ENCODE assay signal across 13 cellular contexts in the genomic region with DNA sequence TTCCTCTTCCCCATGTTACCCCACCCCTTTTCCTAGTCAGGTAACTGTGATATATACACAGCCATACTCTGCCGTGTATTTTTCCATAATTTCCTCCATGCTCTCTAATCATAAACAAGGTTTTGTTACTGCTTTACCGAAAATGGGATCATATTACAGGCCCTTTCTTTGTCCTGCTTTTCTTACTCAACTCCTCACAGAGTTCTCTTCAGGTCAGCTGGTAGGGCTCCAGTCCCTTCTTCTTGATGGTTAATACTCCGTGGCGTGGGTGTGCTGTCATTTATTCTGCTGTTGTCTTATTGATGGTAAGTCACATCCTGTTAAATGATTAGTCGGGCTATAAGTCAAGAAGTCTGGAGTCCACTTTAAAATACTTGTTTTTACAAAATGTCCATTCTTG. TPM values are rescaled to one million over a fixed set of nuclear protein-coding genes. Genes with fewer than 3 reads are reported as not detected.
DNase-seq lines count a peak whose midpoint lies in the region; TF ChIP-seq lines count a peak whose summit lies in the region.
"Had no signal": no experiment of that assay in that cellular context is flagged by ENCODE, and none has a peak within 500 bp of the region (broad histone marks: within the 10 kb centered on the region; RNA-seq: fewer than 3 reads in every experiment).

No MANE protein-coding gene starts in this region.

- no peaks in the 10 kb centered on the region for H3K36me3 Mint-ChIP-seq in chondrocyte (ENCODE audit: low read depth)

- H3K9me3 Mint-ChIP-seq in chondrocyte (ENCODE audit: low read depth), result no peaks in the 10 kb centered on the region
- H3K9me3 Mint-ChIP-seq: activated CD4-positive, alpha-beta memory T cell treated with anti-CD3 and anti-CD28 coated beads, Interleukin-2, amount 10 ng/mL, durations not matched to agents 7 days and 5 days; activated naive CD4-positive, alpha-beta T cell treated with anti-CD3 and anti-CD28 coated beads, Interleukin-2, amount 50 U/mL, for 24 hours had no signal

- H3K4me1 Mint-ChIP-seq in chondrocyte (ENCODE audit: low read depth), result peaks cover 83% of the 10 kb centered on the region
- H3K4me1 Mint-ChIP-seq: activated naive CD4-positive, alpha-beta T cell treated with anti-CD3 and anti-CD28 coated beads, Interleukin-2, amount 50 U/mL, for 24 hours had no signal

- in situ Hi-C loops in ACHN (cut with HindIII; ENCODE audit: low pct_ligation_motif_present, low pct_unique_long_range_greater_than_20kb, low sequenced_read_pairs), result no loop called here

- no peaks in the 10 kb centered on the region for H3K27me3 Mint-ChIP-seq in chondrocyte (ENCODE audit: low read depth)
- H3K27me3 Mint-ChIP-seq: activated CD4-positive, alpha-beta memory T cell treated with anti-CD3 and anti-CD28 coated beads, Interleukin-2, amount 10 ng/mL, durations not matched to agents 7 days and 5 days; activated naive CD4-positive, alpha-beta T cell treated with anti-CD3 and anti-CD28 coated beads, Interleukin-2, amount 50 U/mL, for 24 hours had no signal

- intact Hi-C loops in posterior cingulate gyrus (cut with DNase I), result no loop called here

- no peak overlapping the region for H3K4me3 Mint-ChIP-seq in chondrocyte (ENCODE audit: unreplicated experiment)
- H3K4me3 Mint-ChIP-seq: activated CD4-positive, alpha-beta memory T cell treated with anti-CD3 and anti-CD28 coated beads, Interleukin-2, amount 10 ng/mL, durations not matched to agents 7 days and 5 days; activated naive CD4-positive, alpha-beta T cell treated with anti-CD3 and anti-CD28 coated beads, Interleukin-2, amount 50 U/mL, for 24 hours; nephron progenitor cell had no signal

- TF ChIP-seq CTCF in chondrocyte (IDR thresholded peaks at IDR 0.05), result no peak
- no peak for TF ChIP-seq CTCF in GM10266 (IDR thresholded peaks at IDR 0.05; ENCODE audit: control insufficient read depth, insufficient read depth, low read depth, missing control alignments)

- H3K9me3 ChIP-seq in MG63, result no peaks in the 10 kb centered on the region

- peak; percentile 57 for DNase-seq in EH (ENCODE audit: low read depth)
- DNase-seq in MG63, result peak; percentile 12
- DNase-seq in chondrocyte (ENCODE audit: low spot score), result no peak
- peak; percentile 66 for DNase-seq in myocyte (ENCODE audit: low read depth)
- no peak for DNase-seq in GM10266 (ENCODE audit: extremely low spot score)
- DNase-seq in ACHN, result no peak
- no peak for DNase-seq in posterior cingulate gyrus
- DNase-seq in Kasumi-1 (lab: John Stamatoyannopoulos, UW), result no peak
- DNase-seq: activated CD4-positive, alpha-beta memory T cell treated with anti-CD3 and anti-CD28 coated beads, Interleukin-2, amount 10 ng/mL, durations not matched to agents 7 days and 5 days; MV-4-11; nephron progenitor cell; T-helper 2 cell had no signal

- no peak overlapping the region for H3K4me3 ChIP-seq in MG63

- H3K27me3 ChIP-seq in MG63, result no peaks in the 10 kb centered on the region

- H3K27ac Mint-ChIP-seq in chondrocyte (ENCODE audit: unreplicated experiment), result peak overlapping the region; percentile 45
- H3K27ac Mint-ChIP-seq: activated CD4-positive, alpha-beta memory T cell treated with anti-CD3 and anti-CD28 coated beads, Interleukin-2, amount 10 ng/mL, durations not matched to agents 7 days and 5 days; nephron progenitor cell had no signal

- peaks cover 13% of the 10 kb centered on the region for H3K36me3 ChIP-seq in MG63

RNA-seq across cellular contexts. Expression of gene PI16, which starts 24.9 kb away (rescaled TPM):
- total RNA-seq in MG63 (2014; rRNA removed; shearing (Covaris generic); ENCODE audit: low replicate concordance), result not detected in 2 replicates
- total RNA-seq in chondrocyte (0.15 TPM in 1 of 3 replicates, not detected in the others), myocyte (not detected in 2 replicates)
- not detected for polyA plus RNA-seq in myocyte (2012)

RNA-seq across cellular contexts. Expression of gene C6orf89, which starts 43.9 kb away (rescaled TPM):
- total RNA-seq in MG63 (2014; rRNA removed; shearing (Covaris generic); ENCODE audit: low replicate concordance), result 19.6 and 32.0 TPM in 2 replicates
- 56.1 to 76.9 TPM (median 57.4 TPM) in 3 replicates for total RNA-seq in chondrocyte
- total RNA-seq in myocyte, result 44.8 and 65.6 TPM in 2 replicates
- polyA plus RNA-seq in myocyte (2012), result 50.8 TPM

RNA-seq across cellular contexts. Expression of gene PPIL1, which starts 55.0 kb away (rescaled TPM):
- total RNA-seq in MG63 (2014; rRNA removed; shearing (Covaris generic); ENCODE audit: low replicate concordance), result 52.9 and 54.4 TPM in 2 replicates
- total RNA-seq in chondrocyte (25.0 to 33.5 TPM (median 25.6 TPM) in 3 replicates), myocyte (28.4 and 31.3 TPM in 2 replicates)
- polyA plus RNA-seq in myocyte (2012), result 22.5 TPM

RNA-seq across cellular contexts. Expression of gene MTCH1, which starts 56.4 kb away (rescaled TPM):
- total RNA-seq in MG63 (2014; rRNA removed; shearing (Covaris generic); ENCODE audit: low replicate concordance), result 195 and 270 TPM in 2 replicates
- total RNA-seq in chondrocyte (188 to 208 TPM (median 190 TPM) in 3 replicates), myocyte (138 and 183 TPM in 2 replicates)
- 171 TPM for polyA plus RNA-seq in myocyte (2012)

Comparison
In these comparisons a context has a peak if more than half of its experiments do, and no peak if none do; other contexts are left out.
1. DNase-seq: peak in EH (single experiment), MG63 (single experiment) and myocyte (single experiment); none in chondrocyte (single experiment), GM10266 (single experiment), ACHN (single experiment), posterior cingulate gyrus (0 of 10) and Kasumi-1 (0 of 2).